In genomic region chr2:166419616-166419934, GRCh38 we compare ENCODE assay signal across 9 cellular contexts. TPM values are rescaled to one million over a fixed set of nuclear protein-coding genes. Genes with fewer than 3 reads are reported as not detected.
DNase-seq lines count a peak whose midpoint lies in the region; ATAC-seq lines count a peak whose summit lies in the region.
"Had no signal": no experiment of that assay in that cellular context is flagged by ENCODE, and none has a peak within 500 bp of the region (broad histone marks: within the 10 kb centered on the region; RNA-seq: fewer than 3 reads in every experiment).

No MANE protein-coding gene starts in this region.

- no peak overlapping the region for H3K4me3 ChIP-seq in GM23248
- no peak overlapping the region for H3K4me3 ChIP-seq in effector memory CD4-positive, alpha-beta T cell (ENCODE audit: insufficient read depth, low read depth, low read length, poor library complexity, severe bottlenecking)

- no peaks in the 10 kb centered on the region for H3K4me1 ChIP-seq in GM23248 (ENCODE audit: insufficient read depth)
- H3K4me1 ChIP-seq in effector memory CD4-positive, alpha-beta T cell (ENCODE audit: control insufficient read depth, insufficient read depth, low read length, poor library complexity, severe bottlenecking), result no peaks in the 10 kb centered on the region
- H3K4me1 ChIP-seq: parathyroid adenoma had no signal

- no peaks in the 10 kb centered on the region for H3K27me3 ChIP-seq in GM23248 (replicated peaks; ENCODE audit: insufficient read depth)
- no peaks in the 10 kb centered on the region for H3K27me3 ChIP-seq in effector memory CD4-positive, alpha-beta T cell (replicated peaks; ENCODE audit: control insufficient read depth, insufficient read depth, low read length, poor library complexity, severe bottlenecking)

- 65 to 74% methylated on average over 2 of the region's 2 CpGs for WGBS in GM23248 (ENCODE audit: low coverage in 1 of 2, low lambda C conversion rate in 2 of 2, missing lambda C conversion rate in 2 of 2), 2 experiments

- no peaks in the 10 kb centered on the region for H3F3A ChIP-seq in GM23248 (ENCODE audit: insufficient read depth)

- H2AFZ ChIP-seq in GM23248, result no peak overlapping the region
- H2AFZ ChIP-seq: parathyroid adenoma had no signal

- H3K27ac ChIP-seq in GM23248, result no peak overlapping the region
- H3K27ac ChIP-seq in effector memory CD4-positive, alpha-beta T cell (ENCODE audit: insufficient read depth, low read length, poor library complexity, severe bottlenecking), result no peak overlapping the region
- H3K27ac ChIP-seq: parathyroid adenoma had no signal

- no peaks in the 10 kb centered on the region for H3K9me2 ChIP-seq in GM23248 (ENCODE audit: insufficient read depth)

- no peak for ATAC-seq in GM18870 (IDR thresholded peaks at IDR 0.05; ENCODE audit: unreplicated experiment)

- no peak overlapping the region for H3K4me2 ChIP-seq in GM23248 (ENCODE audit: unreplicated experiment)

- DNase-seq in GM23248 (peak; percentile 63), NCI-H345 (lab: John Stamatoyannopoulos, UW) (peak; percentile 6), dermis blood vessel endothelial cell (peak; percentile 74), pons (ENCODE audit: low spot score) (peak; percentile 38)
- DNase-seq in effector memory CD4-positive, alpha-beta T cell, result no peak
- DNase-seq in activated naive CD4-positive, alpha-beta T cell treated with anti-CD3 and anti-CD28 coated beads, Interleukin-2, amount 50 U/mL, for 16 hours, result no peak
- DNase-seq: activated T-cell treated with anti-CD3 and anti-CD28 coated beads, Interleukin-2, amount 50 U/mL, for 1 hour had no signal

- H4K20me1 ChIP-seq in GM23248 (ENCODE audit: insufficient read depth), result no peaks in the 10 kb centered on the region

- no peaks in the 10 kb centered on the region for H3K79me2 ChIP-seq in GM23248 (ENCODE audit: insufficient read depth)
- H3K79me2 ChIP-seq: parathyroid adenoma had no signal

- in situ Hi-C loops in GM23248 (cut with MboI), result loop anchor here (25.0 kb wide), 1 partner anchor 232 kb away; no protein-coding TSS in a partner anchor

- no peaks in the 10 kb centered on the region for H3K9me3 ChIP-seq in GM23248 (ENCODE audit: low read depth)
- H3K9me3 ChIP-seq in effector memory CD4-positive, alpha-beta T cell (ENCODE audit: control insufficient read depth, low read length), result no peaks in the 10 kb centered on the region

- H3K9ac ChIP-seq in GM23248, result no peak overlapping the region
- H3K9ac ChIP-seq: parathyroid adenoma had no signal

- H3K36me3 ChIP-seq in GM23248 (ENCODE audit: low read depth), result no peaks in the 10 kb centered on the region
- H3K36me3 ChIP-seq in effector memory CD4-positive, alpha-beta T cell (ENCODE audit: control insufficient read depth, insufficient read depth, low read length), result no peaks in the 10 kb centered on the region

RNA-seq across cellular contexts. Expression of gene SCN9A, which starts 43.8 kb away (rescaled TPM):
- total RNA-seq in GM23248 (2014; rRNA removed; shearing (Covaris generic)), result 8.3 and 17.6 TPM in 2 replicates
- 6.1 and 7.2 TPM in 2 replicates for polyA plus RNA-seq in GM23248 (2016; fragmentation: Nextera tagmentation; extraction: Ambion mirVana)
- total RNA-seq in dermis blood vessel endothelial cell, result 0.34 and 0.56 TPM in 2 replicates

Comparison
In these comparisons a context has a peak if more than half of its experiments do, and no peak if none do; other contexts are left out.
1. DNase-seq: peak in GM23248 (single experiment), NCI-H345 (single experiment), dermis blood vessel endothelial cell (single experiment) and pons (single experiment); none in effector memory CD4-positive, alpha-beta T cell (0 of 3) and activated naive CD4-positive, alpha-beta T cell treated with anti-CD3 and anti-CD28 coated beads, Interleukin-2, amount 50 U/mL, for 16 hours (single experiment).